8 cellular contexts compared by ENCODE assay signal in the genomic region with DNA sequence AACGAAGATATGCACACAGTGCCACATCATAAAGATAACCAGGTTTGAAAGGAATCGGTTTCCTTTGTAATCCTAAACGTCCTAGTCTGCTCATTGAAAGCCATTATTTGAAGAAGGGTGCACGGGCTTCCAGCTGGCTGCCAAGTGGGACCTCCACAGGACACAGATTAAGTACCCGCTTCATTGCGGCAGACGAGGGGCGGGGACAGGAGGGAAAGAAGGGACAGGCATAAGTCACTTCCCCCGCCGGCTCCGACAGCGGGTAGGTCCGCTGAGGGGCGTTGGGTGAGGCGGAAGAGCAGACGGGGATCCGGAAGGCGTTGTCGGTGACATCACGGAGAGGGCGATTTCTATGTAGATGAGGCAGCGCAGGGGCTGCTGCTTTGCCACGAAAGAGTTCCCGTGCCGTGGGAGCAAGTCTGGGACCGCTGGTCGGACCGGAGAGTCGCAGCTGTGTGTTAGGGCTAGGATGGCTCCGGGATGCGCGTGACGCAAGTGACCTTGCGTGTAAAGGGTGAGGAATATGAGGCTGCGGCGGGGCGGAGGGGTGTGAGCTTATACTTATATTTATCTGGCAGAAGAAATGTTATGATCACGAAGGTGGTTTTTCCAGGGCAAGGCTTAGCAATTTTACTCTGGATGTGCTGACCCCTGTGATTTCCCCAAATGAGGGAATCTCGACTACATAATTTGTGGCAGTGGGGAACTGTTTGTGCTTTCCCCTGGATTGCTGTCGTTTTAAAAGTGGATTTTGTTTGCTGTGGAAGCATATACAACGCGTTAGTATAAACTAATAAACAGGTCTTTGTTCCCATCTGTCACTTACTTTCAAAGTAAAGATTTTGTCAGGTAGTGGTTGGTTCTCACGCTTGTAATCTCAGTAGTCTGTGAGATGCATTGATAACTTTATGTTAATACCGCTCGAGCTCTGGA.
DNase-seq lines count a peak whose midpoint lies in the region; ATAC-seq and TF ChIP-seq lines count a peak whose summit lies in the region.
"Not testable (repeated sequence)": the region's sequence is repeated elsewhere in the genome, so short reads cannot be mapped to it uniquely, and the experiment has no call there.

No MANE protein-coding gene starts in this region.

- ATAC-seq in heart right ventricle: peak; percentile 95 to 99 (median 96)

- H3K27ac ChIP-seq in HEK293 (ENCODE audit: extremely low read depth, low read depth, low read length) (peak overlapping the region; percentile 85), adrenal gland (peak overlapping the region in 3 of 5 donors; percentile 47 to 69 (median 64)), heart right ventricle (peak overlapping the region in 8 of 10 donors; percentile 15 to 84 (median 50)), osteoblast (ENCODE audit: low read depth, low read length) (peak overlapping the region; percentile 81)

- not testable (repeated sequence) for H3K36me3 ChIP-seq in HEK293 (ENCODE audit: control insufficient read depth in 2 of 2, insufficient read depth in 1 of 2, low read length in 2 of 2); adrenal gland (replicated peaks in 1 of 2); heart right ventricle; osteoblast (ENCODE audit: insufficient read depth, low read length)

- not testable (repeated sequence) for H3K27me3 Mint-ChIP-seq in T-helper 2 cell treated with Interferon-gamma antibody and Interleukin-4, amounts not matched to agents 5 μg/mL and 100 μg/mL, for 36 hours (ENCODE audit: low read depth)

- POLR2A ChIA-PET in HEK293 (lab: Yijun Ruan, JAX): interaction anchor here (1.0 to 1.6 kb wide), 4 partner anchors 14 to 139 kb away, joined by 4 to 8 read pairs (median 6); no protein-coding TSS in a partner anchor

- peak overlapping the region; percentile 98 for H3K4me2 ChIP-seq in osteoblast (ENCODE audit: insufficient read depth, low read length)

- H3K9me3 Mint-ChIP-seq in T-helper 2 cell treated with Interferon-gamma antibody and Interleukin-4, amounts not matched to agents 5 μg/mL and 100 μg/mL, for 36 hours: not testable (repeated sequence)

- H3K79me2 ChIP-seq in osteoblast (ENCODE audit: insufficient read depth, low read length): not testable (repeated sequence)

- TF ChIP-seq CTCF in GM10266 (IDR thresholded peaks at IDR 0.05; ENCODE audit: control insufficient read depth, insufficient read depth, low read depth, missing control alignments); adrenal gland (IDR thresholded peaks at IDR 0.05); heart right ventricle (IDR thresholded peaks at IDR 0.05); osteoblast (IDR thresholded peaks at IDR 0.05; ENCODE audit: extremely low read depth, low read depth, low read length): not testable (repeated sequence)
- peak; percentile 23; the same call in 1 of the 2 replicates for TF ChIP-seq CTCF in HEK293 (tag by site-specific recombination; IDR thresholded peaks at IDR 0.05)

- not testable (repeated sequence) for H3K36me3 Mint-ChIP-seq in T-helper 2 cell treated with Interferon-gamma antibody and Interleukin-4, amounts not matched to agents 5 μg/mL and 100 μg/mL, for 36 hours (ENCODE audit: low read depth)

- H4K20me1 ChIP-seq in osteoblast (ENCODE audit: insufficient read depth, low read length): not testable (repeated sequence)

- peak overlapping the region; percentile 99 for H3K27ac Mint-ChIP-seq in T-helper 2 cell treated with Interferon-gamma antibody and Interleukin-4, amounts not matched to agents 5 μg/mL and 100 μg/mL, for 36 hours

- not testable (repeated sequence) for H3K9me3 ChIP-seq in HEK293 (ENCODE audit: control insufficient read depth, insufficient read depth, low read depth, low read length); adrenal gland (replicated peaks in 1 of 3); heart right ventricle; osteoblast (ENCODE audit: low read depth, low read length)

- H3K27me3 ChIP-seq in adrenal gland; heart right ventricle; osteoblast (ENCODE audit: insufficient read depth, low read length): not testable (repeated sequence)

- H3K4me3 Mint-ChIP-seq in T-helper 2 cell treated with Interferon-gamma antibody and Interleukin-4, amounts not matched to agents 5 μg/mL and 100 μg/mL, for 36 hours: peak overlapping the region; percentile 93

- CTCF ChIA-PET in HEK293 (lab: Yijun Ruan, JAX): not testable (repeated sequence)

- DNase-seq in GM10266 (ENCODE audit: extremely low spot score): peak; percentile 37
- peak; percentile 95 for DNase-seq in NAMALWA (ENCODE audit: low spot score)
- DNase-seq in T-helper 2 cell treated with Interferon-gamma antibody and Interleukin-4, amounts not matched to agents 5 μg/mL and 100 μg/mL, for 36 hours (ENCODE audit: low spot score): peak; percentile 85
- DNase-seq in adrenal gland: peak; percentile 55 to 84 (median 73)
- DNase-seq in heart right ventricle: peak; percentile 78 to 81
- peak; percentile 66 for DNase-seq in osteoblast (ENCODE audit: insufficient read length, low spot score, missing footprints)
- peak; percentile 13 for DNase-seq in stromal cell of bone marrow (ENCODE audit: low read depth)

- H3K4me3 ChIP-seq in HEK293 (ENCODE audit: low read depth, low read length): peak overlapping the region; percentile 57
- H3K4me3 ChIP-seq in adrenal gland: peak overlapping the region in 2 of 4 donors; percentile 28 to 51
- peak overlapping the region; percentile 41 to 67 (median 57) for H3K4me3 ChIP-seq in heart right ventricle
- peak overlapping the region; percentile 79 for H3K4me3 ChIP-seq in osteoblast (ENCODE audit: insufficient read depth, low read length)

- WGBS in adrenal gland, 4 donors: 2 to 6% (median 4%) methylated on average over 32 to 43 of the region's 45 CpGs
- 1 to 3% methylated on average over 43 to 45 of the region's 45 CpGs for WGBS in heart right ventricle, 2 donors

- peak in 1 of 2 donors; percentile 17 for TF ChIP-seq POLR2A in adrenal gland (IDR thresholded peaks at IDR 0.05)

- H3K4me1 Mint-ChIP-seq in T-helper 2 cell treated with Interferon-gamma antibody and Interleukin-4, amounts not matched to agents 5 μg/mL and 100 μg/mL, for 36 hours (ENCODE audit: low read depth): peaks cover 26% of the 10 kb centered on the region

- H3K4me1 ChIP-seq in HEK293 (ENCODE audit: control insufficient read depth, insufficient read depth, low read length); adrenal gland (replicated peaks in 1 of 2); osteoblast (ENCODE audit: insufficient read depth, low read length): not testable (repeated sequence)
- peaks cover 0 to 16% (median 0%) of the 10 kb centered on the region in 9 donors for H3K4me1 ChIP-seq in heart right ventricle

- intact Hi-C loops in adrenal gland (cut with DNase I); heart right ventricle (cut with DNase I): not testable (repeated sequence)

- peak overlapping the region; percentile 95 for H2AFZ ChIP-seq in osteoblast (ENCODE audit: low read length)

TF ChIP-seq in HEK293, 187 proteins besides CTCF, POLR2A, EP300 and RAD21 (continues in another document):
- TF ChIP-seq ZBTB48 (tag by site-specific recombination; IDR thresholded peaks at IDR 0.05) (peak; percentile 85), PRDM1 (tag by site-specific recombination; IDR thresholded peaks at IDR 0.05) (0 out of 2 replicates have a peak, but pooled peaks have one; percentile 42), SP2 (tag by site-specific recombination; IDR thresholded peaks at IDR 0.05) (peak; percentile 90), ZNF768 (tag by site-specific recombination; IDR thresholded peaks at IDR 0.05) (peak; percentile 16; the same call in 1 of the 2 replicates), ZFP37 (tag by site-specific recombination; IDR thresholded peaks at IDR 0.05) (0 out of 2 replicates have a peak, but pooled peaks have one; percentile 52), ZSCAN30 (tag by site-specific recombination; IDR thresholded peaks at IDR 0.05) (peak; percentile 26; the same call in 1 of the 2 replicates), KLF7 (tag by site-specific recombination; IDR thresholded peaks at IDR 0.05; ENCODE audit: borderline replicate concordance) (peak; percentile 58; the same call in 1 of the 2 replicates), ZNF2 (tag by site-specific recombination; IDR thresholded peaks at IDR 0.05) (0 out of 2 replicates have a peak, but pooled peaks have one; percentile 72), ZNF366 (tag by site-specific recombination; conservative IDR thresholded peaks at IDR 0.05) (peak; percentile 76)
- TF ChIP-seq, protein P1, sequence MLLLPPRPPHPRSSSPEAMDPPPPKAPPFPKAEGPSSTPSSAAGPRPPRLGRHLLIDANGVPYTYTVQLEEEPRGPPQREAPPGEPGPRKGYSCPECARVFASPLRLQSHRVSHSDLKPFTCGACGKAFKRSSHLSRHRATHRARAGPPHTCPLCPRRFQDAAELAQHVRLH (tag by site-specific recombination; IDR thresholded peaks at IDR 0.05): 0 out of 2 replicates have a peak, but pooled peaks have one; percentile 18
- TF ChIP-seq, protein P2, sequence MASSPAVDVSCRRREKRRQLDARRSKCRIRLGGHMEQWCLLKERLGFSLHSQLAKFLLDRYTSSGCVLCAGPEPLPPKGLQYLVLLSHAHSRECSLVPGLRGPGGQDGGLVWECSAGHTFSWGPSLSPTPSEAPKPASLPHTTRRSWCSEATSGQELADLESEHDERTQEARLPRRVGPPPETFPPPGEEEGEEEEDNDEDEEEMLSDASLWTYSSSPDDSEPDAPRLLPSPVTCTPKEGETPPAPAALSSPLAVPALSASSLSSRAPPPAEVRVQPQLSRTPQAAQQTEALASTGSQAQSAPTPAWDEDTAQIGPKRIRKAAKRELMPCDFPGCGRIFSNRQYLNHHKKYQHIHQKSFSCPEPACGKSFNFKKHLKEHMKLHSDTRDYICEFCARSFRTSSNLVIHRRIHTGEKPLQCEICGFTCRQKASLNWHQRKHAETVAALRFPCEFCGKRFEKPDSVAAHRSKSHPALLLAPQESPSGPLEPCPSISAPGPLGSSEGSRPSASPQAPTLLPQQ (tag by site-specific recombination; IDR thresholded peaks at IDR 0.05): peak; percentile 47

Comparison
In these comparisons a context has a peak if more than half of its experiments do, and no peak if none do; other contexts are left out.
1. DNase-seq: peak in every context shown above with its lines; median percentile 95 in NAMALWA; 85 in T-helper 2 cell treated with Interferon-gamma antibody and Interleukin-4, amounts not matched to agents 5 μg/mL and 100 μg/mL, for 36 hours; 80 in heart right ventricle; 73 in adrenal gland; 66 in osteoblast; 37 in GM10266; 13 in stromal cell of bone marrow.